Comparison of ENCODE assay signal across 18 cellular contexts in the genomic region with DNA sequence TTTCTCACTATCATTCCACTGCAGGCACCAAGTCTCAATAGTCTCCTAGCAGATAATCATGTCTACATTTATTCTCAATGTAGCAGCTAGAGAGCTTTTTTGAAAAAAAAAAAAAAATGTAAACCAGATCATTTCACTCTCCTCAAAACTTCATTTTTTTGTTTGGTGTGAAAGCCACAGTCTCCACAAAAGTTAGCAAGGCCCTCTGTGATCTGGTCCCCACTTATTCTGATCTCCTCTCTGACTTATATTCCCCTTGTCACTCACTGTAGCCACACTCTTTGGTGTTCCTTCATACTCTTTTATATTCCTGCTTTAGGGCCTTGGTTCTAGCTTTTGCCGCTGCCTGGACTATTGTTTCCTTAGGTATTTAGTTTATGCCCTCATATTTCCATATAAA.
"Had no signal": no experiment of that assay in that cellular context is flagged by ENCODE, and none has a peak within 500 bp of the region (broad histone marks: within the 10 kb centered on the region; RNA-seq: fewer than 3 reads in every experiment).

No MANE protein-coding gene starts in this region.

- H3K27me3 ChIP-seq: ovary, sigmoid colon, testis, tibial artery had no signal

- H3K9me3 ChIP-seq: ovary, testis had no signal

- H3K4me3 Mint-ChIP-seq: memory B cell; stimulated activated memory B cell treated with anti-CD40 and anti-IgM and Interleukin-4, amounts not matched to agents 10 μg/mL and 1 μg/mL and 100 μg/mL, for 72 hours; type B pancreatic cell had no signal

- H3K27me3 Mint-ChIP-seq: memory B cell; stimulated activated memory B cell treated with anti-CD40 and anti-IgM and Interleukin-4, amounts not matched to agents 10 μg/mL and 1 μg/mL and 100 μg/mL, for 72 hours had no signal

- H3K27ac Mint-ChIP-seq: memory B cell; stimulated activated memory B cell treated with anti-CD40 and anti-IgM and Interleukin-4, amounts not matched to agents 10 μg/mL and 1 μg/mL and 100 μg/mL, for 72 hours; type B pancreatic cell had no signal

- H3K27ac ChIP-seq: ovary, psoas muscle, testis, tibial artery had no signal

- H3K4me1 ChIP-seq: testis had no signal

- DNase-seq: cortex of kidney; kidney; occipital lobe; ovary; posterior cingulate gyrus; psoas muscle; right cardiac atrium; sigmoid colon; stimulated activated CD4-positive, alpha-beta T cell treated with anti-CD3 and anti-CD28 coated beads, Interleukin-4, amount 100 ng/mL, for 4 hours; stimulated activated naive CD8-positive, alpha-beta T cell treated with anti-CD3 and anti-CD28 coated beads, Interleukin-15, Interleukin-2, amounts not matched to agents 100 U/mL and 50 U/mL, for 24 hours; substantia nigra; testis; tibial artery had no signal

- ATAC-seq: left lobe of liver; psoas muscle; right cardiac atrium; stimulated activated memory B cell treated with anti-CD40 and anti-IgM and Interleukin-4, amounts not matched to agents 10 μg/mL and 1 μg/mL and 100 μg/mL, for 72 hours; stimulated activated naive CD8-positive, alpha-beta T cell treated with anti-CD3 and anti-CD28 coated beads, Interleukin-15, Interleukin-2, amounts not matched to agents 100 U/mL and 50 U/mL, for 24 hours had no signal

- H3K4me3 ChIP-seq: lung, ovary, psoas muscle, sigmoid colon, testis, tibial artery had no signal

- H3K36me3 ChIP-seq: ovary, sigmoid colon, tibial artery had no signal
